11 cellular contexts compared by ENCODE assay signal in the genomic region with DNA sequence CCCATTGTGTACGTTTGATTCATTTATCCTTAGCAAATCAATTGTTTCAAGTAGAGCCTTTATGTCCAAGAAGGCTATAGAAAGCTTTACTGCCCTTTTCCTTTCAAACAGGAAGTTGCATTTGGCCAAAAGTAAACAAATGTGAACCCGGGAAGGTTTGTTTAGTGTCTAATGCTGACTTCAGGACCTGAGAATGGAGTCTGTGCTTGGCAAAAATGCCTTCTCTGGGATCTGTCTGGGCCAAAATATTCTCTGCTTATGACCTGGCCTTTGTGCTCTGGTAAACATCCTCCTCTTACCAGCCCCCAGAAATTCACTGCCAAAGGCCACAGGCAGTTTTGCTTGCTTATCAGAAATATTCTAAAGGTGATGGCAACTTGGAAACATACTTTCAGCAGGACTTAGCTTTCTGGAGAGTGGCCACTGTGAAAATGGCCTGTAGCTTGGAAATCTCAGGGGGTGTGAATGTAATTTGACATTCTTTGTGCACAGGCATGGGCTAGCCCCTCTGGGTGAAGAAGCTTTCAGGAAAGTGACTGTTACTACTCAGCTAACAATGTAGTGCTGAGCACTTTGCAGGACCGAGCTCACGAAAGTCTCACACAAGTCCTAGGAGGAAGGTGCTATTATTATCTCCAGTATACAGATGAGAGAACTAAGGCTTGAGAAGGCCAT.
DNase-seq lines count a peak whose midpoint lies in the region; ATAC-seq and TF ChIP-seq lines count a peak whose summit lies in the region.
"Had no signal": no experiment of that assay in that cellular context is flagged by ENCODE, and none has a peak within 500 bp of the region (broad histone marks: within the 10 kb centered on the region; RNA-seq: fewer than 3 reads in every experiment).

No MANE protein-coding gene starts in this region.

- H3K4me1 Mint-ChIP-seq in GM23338 = peaks cover 4% of the 10 kb centered on the region; the same call in 1 of the 3 replicates
- H3K4me1 Mint-ChIP-seq in stimulated activated memory B cell treated with anti-CD40 and anti-IgM and Interleukin-4, amounts not matched to agents 10 μg/mL and 1 μg/mL and 100 μg/mL, for 72 hours = peaks cover 62% of the 10 kb centered on the region

- TF ChIP-seq CTCF in GM23338 (conservative IDR thresholded peaks at IDR 0.05; ENCODE audit: low read depth in 2 of 2) = no peak

- H3K36me3 ChIP-seq in GM23338 (ENCODE audit: insufficient read depth) = no peaks in the 10 kb centered on the region

- H3K36me3 Mint-ChIP-seq in GM23338 (ENCODE audit: low read depth) = no peaks in the 10 kb centered on the region; the same call in 2 of the 3 replicates
- no peaks in the 10 kb centered on the region for H3K36me3 Mint-ChIP-seq in stimulated activated memory B cell treated with anti-CD40 and anti-IgM and Interleukin-4, amounts not matched to agents 10 μg/mL and 1 μg/mL and 100 μg/mL, for 72 hours
- H3K36me3 Mint-ChIP-seq: brain had no signal

- H3K9me3 Mint-ChIP-seq in GM23338 = no peaks in the 10 kb centered on the region
- peaks cover 10% of the 10 kb centered on the region for H3K9me3 Mint-ChIP-seq in stimulated activated memory B cell treated with anti-CD40 and anti-IgM and Interleukin-4, amounts not matched to agents 10 μg/mL and 1 μg/mL and 100 μg/mL, for 72 hours

- H3K79me2 ChIP-seq in GM23338 (replicated peaks; ENCODE audit: insufficient read depth) = no peaks in the 10 kb centered on the region

- peaks cover 1% of the 10 kb centered on the region for H3K27me3 Mint-ChIP-seq in GM23338 (ENCODE audit: insufficient read depth, low read depth, poor library complexity)
- no peaks in the 10 kb centered on the region for H3K27me3 Mint-ChIP-seq in stimulated activated memory B cell treated with anti-CD40 and anti-IgM and Interleukin-4, amounts not matched to agents 10 μg/mL and 1 μg/mL and 100 μg/mL, for 72 hours
- H3K27me3 Mint-ChIP-seq: activated B cell treated with CpG ODN at 0.5 μM for 24 hours, brain had no signal

- no peak overlapping the region for H3K4me3 Mint-ChIP-seq in GM23338
- H3K4me3 Mint-ChIP-seq in stimulated activated memory B cell treated with anti-CD40 and anti-IgM and Interleukin-4, amounts not matched to agents 10 μg/mL and 1 μg/mL and 100 μg/mL, for 72 hours = no peak overlapping the region
- H3K4me3 Mint-ChIP-seq: activated B cell treated with CpG ODN at 0.5 μM for 24 hours, brain had no signal

- H3K4me2 ChIP-seq in GM23338 = no peak overlapping the region

- H4K20me1 ChIP-seq in GM23338 (replicated peaks; ENCODE audit: insufficient read depth) = no peaks in the 10 kb centered on the region

- peaks cover 5% of the 10 kb centered on the region; the same call in 1 of the 2 replicates for H3K4me1 ChIP-seq in GM23338 (ENCODE audit: insufficient read depth)

- H3K27me3 ChIP-seq in GM23338 (ENCODE audit: insufficient read depth) = no peaks in the 10 kb centered on the region

- ATAC-seq in GM23338 (no peak), HG02623 (IDR thresholded peaks at IDR 0.05; ENCODE audit: unreplicated experiment) (no peak), HG03565 (IDR thresholded peaks at IDR 0.05; ENCODE audit: unreplicated experiment) (no peak)
- ATAC-seq in stimulated activated memory B cell treated with anti-CD40 and anti-IgM and Interleukin-4, amounts not matched to agents 10 μg/mL and 1 μg/mL and 100 μg/mL, for 72 hours = no peak

- no peak overlapping the region for H3K4me3 ChIP-seq in GM23338

- DNase-seq in GM23338 (ENCODE audit: low spot score) = no peak
- DNase-seq in amniotic epithelial cell (ENCODE audit: low read depth) = peak; percentile 65
- peak; percentile 67 for DNase-seq in islet precursor cell
- DNase-seq in NCI-H2196 (lab: John Stamatoyannopoulos, UW; ENCODE audit: unreplicated experiment) = no peak
- no peak for DNase-seq in NK-92 treated with Interleukin-12 subunit alpha and Interleukin-12 subunit beta, amount 100 ng/mL, for 24 hours (lab: John Stamatoyannopoulos, UW)
- DNase-seq: activated B cell treated with CpG ODN at 0.5 μM for 24 hours, NCI-H2029 had no signal

- H3K9me2 ChIP-seq in GM23338 (ENCODE audit: insufficient read depth) = peaks cover 26% of the 10 kb centered on the region

- peak overlapping the region; percentile 85 for H2AFZ ChIP-seq in GM23338

- no peak overlapping the region for H3K27ac Mint-ChIP-seq in GM23338
- peak overlapping the region; percentile 22 for H3K27ac Mint-ChIP-seq in stimulated activated memory B cell treated with anti-CD40 and anti-IgM and Interleukin-4, amounts not matched to agents 10 μg/mL and 1 μg/mL and 100 μg/mL, for 72 hours
- H3K27ac Mint-ChIP-seq: brain had no signal

- no peak overlapping the region for H3K27ac ChIP-seq in GM23338 (ENCODE audit: low read depth)

- no peaks in the 10 kb centered on the region for H3F3A ChIP-seq in GM23338 (replicated peaks; ENCODE audit: low read depth)

TF ChIP-seq in GM23338, 12 proteins besides CTCF, POLR2A, EP300 and RAD21 (continues in another document):
- TF ChIP-seq, protein P1, sequence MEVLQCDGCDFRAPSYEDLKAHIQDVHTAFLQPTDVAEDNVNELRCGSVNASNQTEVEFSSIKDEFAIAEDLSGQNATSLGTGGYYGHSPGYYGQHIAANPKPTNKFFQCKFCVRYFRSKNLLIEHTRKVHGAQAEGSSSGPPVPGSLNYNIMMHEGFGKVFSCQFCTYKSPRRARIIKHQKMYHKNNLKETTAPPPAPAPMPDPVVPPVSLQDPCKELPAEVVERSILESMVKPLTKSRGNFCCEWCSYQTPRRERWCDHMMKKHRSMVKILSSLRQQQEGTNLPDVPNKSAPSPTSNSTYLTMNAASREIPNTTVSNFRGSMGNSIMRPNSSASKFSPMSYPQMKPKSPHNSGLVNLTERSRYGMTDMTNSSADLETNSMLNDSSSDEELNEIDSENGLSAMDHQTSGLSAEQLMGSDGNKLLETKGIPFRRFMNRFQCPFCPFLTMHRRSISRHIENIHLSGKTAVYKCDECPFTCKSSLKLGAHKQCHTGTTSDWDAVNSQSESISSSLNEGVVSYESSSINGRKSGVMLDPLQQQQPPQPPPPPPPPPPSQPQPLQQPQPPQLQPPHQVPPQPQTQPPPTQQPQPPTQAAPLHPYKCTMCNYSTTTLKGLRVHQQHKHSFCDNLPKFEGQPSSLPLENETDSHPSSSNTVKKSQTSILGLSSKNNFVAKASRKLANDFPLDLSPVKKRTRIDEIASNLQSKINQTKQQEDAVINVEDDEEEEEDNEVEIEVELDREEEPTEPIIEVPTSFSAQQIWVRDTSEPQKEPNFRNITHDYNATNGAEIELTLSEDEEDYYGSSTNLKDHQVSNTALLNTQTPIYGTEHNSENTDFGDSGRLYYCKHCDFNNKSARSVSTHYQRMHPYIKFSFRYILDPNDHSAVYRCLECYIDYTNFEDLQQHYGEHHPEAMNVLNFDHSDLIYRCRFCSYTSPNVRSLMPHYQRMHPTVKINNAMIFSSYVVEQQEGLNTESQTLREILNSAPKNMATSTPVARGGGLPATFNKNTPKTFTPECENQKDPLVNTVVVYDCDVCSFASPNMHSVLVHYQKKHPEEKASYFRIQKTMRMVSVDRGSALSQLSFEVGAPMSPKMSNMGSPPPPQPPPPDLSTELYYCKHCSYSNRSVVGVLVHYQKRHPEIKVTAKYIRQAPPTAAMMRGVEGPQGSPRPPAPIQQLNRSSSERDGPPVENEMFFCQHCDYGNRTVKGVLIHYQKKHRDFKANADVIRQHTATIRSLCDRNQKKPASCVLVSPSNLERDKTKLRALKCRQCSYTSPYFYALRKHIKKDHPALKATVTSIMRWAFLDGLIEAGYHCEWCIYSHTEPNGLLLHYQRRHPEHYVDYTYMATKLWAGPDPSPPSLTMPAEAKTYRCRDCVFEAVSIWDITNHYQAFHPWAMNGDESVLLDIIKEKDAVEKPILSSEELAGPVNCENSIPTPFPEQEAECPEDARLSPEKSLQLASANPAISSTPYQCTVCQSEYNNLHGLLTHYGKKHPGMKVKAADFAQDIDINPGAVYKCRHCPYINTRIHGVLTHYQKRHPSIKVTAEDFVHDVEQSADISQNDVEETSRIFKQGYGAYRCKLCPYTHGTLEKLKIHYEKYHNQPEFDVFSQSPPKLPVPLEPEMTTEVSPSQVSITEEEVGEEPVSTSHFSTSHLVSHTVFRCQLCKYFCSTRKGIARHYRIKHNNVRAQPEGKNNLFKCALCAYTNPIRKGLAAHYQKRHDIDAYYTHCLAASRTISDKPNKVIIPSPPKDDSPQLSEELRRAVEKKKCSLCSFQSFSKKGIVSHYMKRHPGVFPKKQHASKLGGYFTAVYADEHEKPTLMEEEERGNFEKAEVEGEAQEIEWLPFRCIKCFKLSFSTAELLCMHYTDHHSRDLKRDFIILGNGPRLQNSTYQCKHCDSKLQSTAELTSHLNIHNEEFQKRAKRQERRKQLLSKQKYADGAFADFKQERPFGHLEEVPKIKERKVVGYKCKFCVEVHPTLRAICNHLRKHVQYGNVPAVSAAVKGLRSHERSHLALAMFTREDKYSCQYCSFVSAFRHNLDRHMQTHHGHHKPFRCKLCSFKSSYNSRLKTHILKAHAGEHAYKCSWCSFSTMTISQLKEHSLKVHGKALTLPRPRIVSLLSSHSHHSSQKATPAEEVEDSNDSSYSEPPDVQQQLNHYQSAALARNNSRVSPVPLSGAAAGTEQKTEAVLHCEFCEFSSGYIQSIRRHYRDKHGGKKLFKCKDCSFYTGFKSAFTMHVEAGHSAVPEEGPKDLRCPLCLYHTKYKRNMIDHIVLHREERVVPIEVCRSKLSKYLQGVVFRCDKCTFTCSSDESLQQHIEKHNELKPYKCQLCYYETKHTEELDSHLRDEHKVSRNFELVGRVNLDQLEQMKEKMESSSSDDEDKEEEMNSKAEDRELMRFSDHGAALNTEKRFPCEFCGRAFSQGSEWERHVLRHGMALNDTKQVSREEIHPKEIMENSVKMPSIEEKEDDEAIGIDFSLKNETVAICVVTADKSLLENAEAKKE (CRISPR knock-in tag; IDR thresholded peaks at IDR 0.05) = no peak
- TF ChIP-seq EZH2 (IDR thresholded peaks at IDR 0.05; ENCODE audit: low read depth, unreplicated experiment) (no peak), JUNB (IDR thresholded peaks at IDR 0.05; ENCODE audit: unreplicated experiment) (no peak)
- TF ChIP-seq, protein P2, sequence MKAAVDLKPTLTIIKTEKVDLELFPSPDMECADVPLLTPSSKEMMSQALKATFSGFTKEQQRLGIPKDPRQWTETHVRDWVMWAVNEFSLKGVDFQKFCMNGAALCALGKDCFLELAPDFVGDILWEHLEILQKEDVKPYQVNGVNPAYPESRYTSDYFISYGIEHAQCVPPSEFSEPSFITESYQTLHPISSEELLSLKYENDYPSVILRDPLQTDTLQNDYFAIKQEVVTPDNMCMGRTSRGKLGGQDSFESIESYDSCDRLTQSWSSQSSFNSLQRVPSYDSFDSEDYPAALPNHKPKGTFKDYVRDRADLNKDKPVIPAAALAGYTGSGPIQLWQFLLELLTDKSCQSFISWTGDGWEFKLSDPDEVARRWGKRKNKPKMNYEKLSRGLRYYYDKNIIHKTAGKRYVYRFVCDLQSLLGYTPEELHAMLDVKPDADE (IDR thresholded peaks at IDR 0.05) = no peak

Comparison
In these comparisons a context has a peak if more than half of its experiments do, and no peak if none do; other contexts are left out.
1. DNase-seq: peak in amniotic epithelial cell (single experiment) and islet precursor cell (single experiment); none in GM23338 (single experiment), NCI-H2196 (single experiment) and NK-92 treated with Interleukin-12 subunit alpha and Interleukin-12 subunit beta, amount 100 ng/mL, for 24 hours (single experiment).